In the genomic region with DNA sequence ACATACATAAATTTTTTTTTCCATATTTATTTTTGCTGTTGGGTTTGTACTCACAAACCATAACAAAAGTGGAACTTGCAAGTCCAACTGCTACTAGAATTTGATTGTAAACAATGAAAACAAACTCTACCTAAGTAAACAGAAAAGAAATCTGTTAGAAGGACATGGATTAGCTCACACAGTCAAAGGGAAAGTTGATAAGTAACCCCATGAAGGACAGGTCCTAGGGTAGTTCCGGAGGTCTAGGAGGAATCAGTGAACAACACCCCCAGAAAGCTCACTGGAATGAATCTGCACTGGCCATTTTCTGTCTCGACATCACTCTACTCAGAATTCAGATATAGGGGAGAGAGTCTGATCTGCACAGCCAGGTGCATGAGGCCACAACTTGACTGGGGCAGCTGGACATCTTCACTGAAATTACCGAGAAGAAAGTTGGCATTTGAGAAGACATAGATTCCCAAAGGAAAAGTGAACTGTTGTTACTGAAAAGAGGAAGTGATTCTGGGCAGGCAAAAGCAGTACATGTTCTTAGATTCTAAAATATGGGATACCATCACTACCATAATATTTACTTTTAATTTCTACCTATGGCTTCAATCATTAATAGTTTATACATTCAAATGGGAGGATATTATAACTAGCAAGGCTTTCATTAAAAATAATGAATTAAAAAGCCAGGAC, we compare ENCODE assay signal across 21 cellular contexts.
"Had no signal": no experiment of that assay in that cellular context is flagged by ENCODE, and none has a peak within 500 bp of the region (broad histone marks: within the 10 kb centered on the region; RNA-seq: fewer than 3 reads in every experiment).

No MANE protein-coding gene starts in this region.

- H3K4me1 ChIP-seq: esophagus muscularis mucosa, gastroesophageal sphincter, heart right ventricle, tibial nerve had no signal

- DNase-seq: activated B cell treated with CpG ODN at 0.5 μM for 24 hours; activated CD4-positive, alpha-beta memory T cell treated with anti-CD3 and anti-CD28 coated beads, Interleukin-2, amount 10 ng/mL, durations not matched to agents 7 days and 5 days; activated CD4-positive, alpha-beta T cell treated with anti-CD3 and anti-CD28 coated beads for 48 hours; activated CD8-positive, alpha-beta memory T cell treated with anti-CD3 and anti-CD28 coated beads, Interleukin-2, amount 10 ng/mL, durations not matched to agents 7 days and 5 days; effector CD4-positive, alpha-beta T cell; heart right ventricle; immature natural killer cell; midbrain; nephron progenitor cell; nucleus accumbens; posterior cingulate gyrus; stimulated activated CD4-positive, alpha-beta T cell treated with anti-CD3 and anti-CD28 coated beads, Interleukin-15, amount 100 ng/mL, for 24 hours; stimulated activated CD4-positive, alpha-beta T cell treated with anti-CD3 and anti-CD28 coated beads, Interleukin-2, amount 100 ng/mL, for 48 hours had no signal

- ATAC-seq: activated CD8-positive, alpha-beta memory T cell treated with anti-CD3 and anti-CD28 coated beads, Interleukin-2, amount 10 ng/mL, durations not matched to agents 7 days and 5 days; gastroesophageal sphincter; heart right ventricle had no signal

- FAIRE-seq: endothelial cell of umbilical vein, TTC549, urothelium cell line had no signal

- H3K36me3 ChIP-seq: esophagus muscularis mucosa, gastroesophageal sphincter, heart right ventricle, tibial nerve had no signal

- H3K4me3 ChIP-seq: esophagus muscularis mucosa, gastroesophageal sphincter, heart right ventricle, lung, skin epidermis, tibial nerve had no signal

- H3K27me3 ChIP-seq: esophagus muscularis mucosa, gastroesophageal sphincter, heart right ventricle, tibial nerve had no signal

- H3K27ac ChIP-seq: esophagus muscularis mucosa, gastroesophageal sphincter, heart right ventricle, skin epidermis, tibial nerve had no signal

- H3K9me3 ChIP-seq: esophagus muscularis mucosa, gastroesophageal sphincter, heart right ventricle, tibial nerve had no signal
